8 cellular contexts compared by ENCODE assay signal in the genomic region with DNA sequence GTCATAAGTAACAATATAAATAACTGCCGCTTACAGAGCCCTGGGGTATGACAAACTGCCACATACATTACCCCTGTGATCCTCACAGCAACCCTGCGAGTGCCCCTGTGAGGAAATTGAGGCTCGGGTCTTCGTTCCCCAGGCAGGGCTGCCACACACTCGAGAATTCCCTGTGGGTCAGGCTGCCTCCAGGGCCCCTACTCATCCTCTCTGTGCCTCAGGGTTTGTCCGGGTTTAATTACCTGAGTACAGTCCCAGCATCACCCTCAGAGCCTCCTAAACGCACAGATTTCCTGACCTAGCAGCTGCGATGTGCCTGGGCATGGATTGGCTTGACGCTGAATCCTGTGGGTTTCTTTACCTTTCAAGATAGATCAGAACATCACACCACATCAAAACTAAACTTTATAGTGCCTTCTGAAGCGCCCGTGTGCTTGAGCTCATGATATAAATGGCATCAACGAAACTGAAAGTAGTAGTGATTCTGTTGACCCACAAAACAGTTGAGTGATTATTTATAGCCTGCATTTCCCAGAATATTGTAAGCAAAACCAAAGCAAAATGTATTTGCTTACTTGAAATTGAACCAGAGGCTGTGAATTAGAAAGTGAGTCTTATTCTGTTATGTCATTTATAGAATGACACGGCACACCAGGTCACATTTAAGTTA. TPM values are rescaled to one million over a fixed set of nuclear protein-coding genes. Genes with fewer than 3 reads are reported as not detected.
DNase-seq lines count a peak whose midpoint lies in the region; ATAC-seq and TF ChIP-seq lines count a peak whose summit lies in the region.

No MANE protein-coding gene starts in this region.

- H3K4me2 ChIP-seq in IMR-90 (ENCODE audit: low read depth, low read length), result peak overlapping the region; percentile 36; the same call in 1 of the 2 replicates

- dilution Hi-C loops in IMR-90 (cut with HindIII; ENCODE audit: low sequenced_read_pairs, unreplicated experiment), result no loop called here

- H3K4me3 Mint-ChIP-seq in activated T-cell treated with anti-CD3 and anti-CD28 coated beads, Interleukin-2, amount 50 U/mL, for 72 hours, result peak overlapping the region; percentile 45 to 66

- in situ Hi-C loops in IMR-90 (cut with MboI; ENCODE audit: low sequenced_read_pairs), result no loop called here

- H3K18ac ChIP-seq in IMR-90 (ENCODE audit: low read depth, low read length), result no peak overlapping the region

- H3K27ac Mint-ChIP-seq in activated T-cell treated with anti-CD3 and anti-CD28 coated beads, Interleukin-2, amount 50 U/mL, for 72 hours, result peak overlapping the region; percentile 34

- peaks cover 20% of the 10 kb centered on the region; the same call in 1 of the 2 replicates for H3K27me3 ChIP-seq in IMR-90 (ENCODE audit: control insufficient read depth, insufficient read depth, low read length)
- no peaks in the 10 kb centered on the region for H3K27me3 ChIP-seq in mucosa of stomach (ENCODE audit: control insufficient read depth, insufficient read depth, low read length)

- no peak overlapping the region for H2AFZ ChIP-seq in IMR-90 (replicated peaks; ENCODE audit: low read length, poor library complexity)

- no TSS peak for BruUV-seq in IMR-90 (replicated peaks; lab: Mats Ljungman, UMichigan)

- H2AK5ac ChIP-seq in IMR-90 (ENCODE audit: low read depth, low read length), result no peak overlapping the region

- H3K4me1 ChIP-seq in IMR-90 (ENCODE audit: control insufficient read depth, insufficient read depth, low read length), result peaks cover 5% of the 10 kb centered on the region; the same call in 1 of the 2 replicates
- peaks cover 79% of the 10 kb centered on the region for H3K4me1 ChIP-seq in mucosa of stomach (ENCODE audit: control insufficient read depth, insufficient read depth, low read length)

- H2BK20ac ChIP-seq in IMR-90 (ENCODE audit: low read depth, low read length), result no peak overlapping the region

- CTCF ChIA-PET in IMR-90 (lab: Yijun Ruan, JAX), result no interaction called here

- no peak overlapping the region for H3K14ac ChIP-seq in IMR-90 (replicated peaks; ENCODE audit: low read depth, low read length)

- no peaks in the 10 kb centered on the region for H3K9me3 Mint-ChIP-seq in activated T-cell treated with anti-CD3 and anti-CD28 coated beads, Interleukin-2, amount 50 U/mL, for 72 hours

- TF ChIP-seq RAD21 in IMR-90 (IDR thresholded peaks at IDR 0.05; ENCODE audit: low read length), result no peak

- H3K4me3 ChIP-seq in GM12865 (ENCODE audit: low read depth, low read length), result peak overlapping the region; percentile 43
- no peak overlapping the region for H3K4me3 ChIP-seq in IMR-90 (ENCODE audit: insufficient read depth, low read depth, low read length)
- H3K4me3 ChIP-seq in mucosa of stomach (ENCODE audit: low read length), result no peak overlapping the region

- POLR2A ChIA-PET in IMR-90 (lab: Charles Lee; ENCODE audit: unreplicated experiment), result no interaction called here

- no peak overlapping the region for H3K27ac ChIP-seq in IMR-90 (ENCODE audit: insufficient read depth, low read length)

- no peaks in the 10 kb centered on the region for H3K36me3 ChIP-seq in IMR-90 (ENCODE audit: control insufficient read depth, insufficient read depth, low read length)
- peaks cover 9% of the 10 kb centered on the region for H3K36me3 ChIP-seq in mucosa of stomach (ENCODE audit: control insufficient read depth, insufficient read depth, low read length)

- intact Hi-C loops in IMR-90 (cut with micrococcal nuclease), result no loop called here

- H3K36me3 Mint-ChIP-seq in activated T-cell treated with anti-CD3 and anti-CD28 coated beads, Interleukin-2, amount 50 U/mL, for 72 hours (ENCODE audit: insufficient read depth in 2 of 2), result peaks cover 4% of the 10 kb centered on the region in 2 donors

- no peak overlapping the region for H4K8ac ChIP-seq in IMR-90 (ENCODE audit: low read depth in 2 of 2, low read length in 2 of 2)

- H3K79me1 ChIP-seq in IMR-90 (ENCODE audit: low read depth in 1 of 2, low read length in 2 of 2), result no peaks in the 10 kb centered on the region

- H3K9me1 ChIP-seq in IMR-90 (ENCODE audit: insufficient read depth, low read length), result no peaks in the 10 kb centered on the region

- DNase-seq in GM12865 (ENCODE audit: low read depth), result peak; percentile 82
- DNase-seq in IMR-90, result no peak
- DNase-seq in activated T-cell treated with anti-CD3 and anti-CD28 coated beads, Interleukin-2, amount 50 U/mL, for 72 hours, result peak; percentile 65 to 66
- no peak for DNase-seq in NCI-H345 (lab: John Stamatoyannopoulos, UW)
- no peak for DNase-seq in RKO (ENCODE audit: low spot score)
- no peak for DNase-seq in amniotic stem cell (lab: John Stamatoyannopoulos, UW)
- no peak for DNase-seq in HuH-7 (ENCODE audit: low spot score)

- H2BK5ac ChIP-seq in IMR-90 (ENCODE audit: low read depth, low read length, poor library complexity, severe bottlenecking), result no peak overlapping the region

- no peak overlapping the region for H2BK120ac ChIP-seq in IMR-90 (ENCODE audit: low read depth, low read length)

- TF ChIP-seq CTCF in GM12865 (IDR thresholded peaks at IDR 0.05; ENCODE audit: insufficient read depth, low read depth, low read length, missing control alignments) (no peak), IMR-90 (conservative IDR thresholded peaks at IDR 0.05; ENCODE audit: low read depth, low read length) (no peak)

- no peaks in the 10 kb centered on the region for H3K27me3 Mint-ChIP-seq in activated T-cell treated with anti-CD3 and anti-CD28 coated beads, Interleukin-2, amount 50 U/mL, for 72 hours (ENCODE audit: low read depth)

- H4K20me1 ChIP-seq in IMR-90 (ENCODE audit: insufficient read depth, low read length), result no peaks in the 10 kb centered on the region; the same call in 1 of the 2 replicates

- no peak overlapping the region for H3K4ac ChIP-seq in IMR-90 (ENCODE audit: low read depth, low read length)

- TF ChIP-seq POLR2A in IMR-90 (IDR thresholded peaks at IDR 0.05; ENCODE audit: low read depth, low read length), result no peak

- no peak overlapping the region for H4K5ac ChIP-seq in IMR-90 (ENCODE audit: low read depth, low read length)

- no peak overlapping the region for H2AK9ac ChIP-seq in IMR-90 (replicated peaks; ENCODE audit: low read depth, low read length, poor library complexity)

- no peak for ATAC-seq in IMR-90 (ENCODE audit: low read depth)
- peak; percentile 84 to 87 for ATAC-seq in activated T-cell treated with anti-CD3 and anti-CD28 coated beads, Interleukin-2, amount 50 U/mL, for 72 hours (replicated peaks in 1 of 2)

- H3K4me1 Mint-ChIP-seq in activated T-cell treated with anti-CD3 and anti-CD28 coated beads, Interleukin-2, amount 50 U/mL, for 72 hours (ENCODE audit: low read depth), result peaks cover 65% of the 10 kb centered on the region

- H4K91ac ChIP-seq in IMR-90 (ENCODE audit: insufficient read depth, low read depth, low read length), result no peak overlapping the region

- H2BK15ac ChIP-seq in IMR-90 (ENCODE audit: low read depth, low read length), result no peak overlapping the region

- H3K9me3 ChIP-seq in IMR-90 (ENCODE audit: control insufficient read depth, insufficient read depth, low read length), result no peaks in the 10 kb centered on the region
- no peaks in the 10 kb centered on the region for H3K9me3 ChIP-seq in mucosa of stomach (ENCODE audit: control insufficient read depth, low read length)

- H3K9ac ChIP-seq in IMR-90 (ENCODE audit: low read depth, low read length), result no peak overlapping the region
- H3K9ac ChIP-seq in mucosa of stomach (ENCODE audit: low read length), result peak overlapping the region; percentile 51

- H3K56ac ChIP-seq in IMR-90 (ENCODE audit: extremely low read depth, insufficient read depth, low read length), result no peak overlapping the region

- 72% methylated on average over 5 of the region's 13 CpGs; no CpG with 5 or more reads in 1 of the 2 experiments for WGBS in IMR-90 (ENCODE audit: extremely low coverage in 2 of 2, insufficient read length in 1 of 2), 2 experiments

- no peak overlapping the region for H3K23ac ChIP-seq in IMR-90 (ENCODE audit: low read depth, low read length)

TF ChIP-seq in IMR-90, 13 proteins besides CTCF, POLR2A, EP300 and RAD21 (continues in another document):
- TF ChIP-seq RCOR1 (IDR thresholded peaks at IDR 0.05; ENCODE audit: insufficient replicate concordance, low read length) (no peak), SMC3 (IDR thresholded peaks at IDR 0.05; ENCODE audit: low read depth, low read length) (no peak), NFE2L2 (IDR thresholded peaks at IDR 0.05; ENCODE audit: low read depth, low read length) (no peak), MXI1 (IDR thresholded peaks at IDR 0.05; ENCODE audit: borderline replicate concordance, low read depth, low read length) (no peak), RFX5 (IDR thresholded peaks at IDR 0.05; ENCODE audit: low read depth, low read length) (no peak), CEBPB (IDR thresholded peaks at IDR 0.05; ENCODE audit: low read depth, low read length) (no peak), FOS (IDR thresholded peaks at IDR 0.05; ENCODE audit: low read depth, low read length) (no peak), MAFK (IDR thresholded peaks at IDR 0.05; ENCODE audit: low read depth, low read length) (no peak), CHD1 (IDR thresholded peaks at IDR 0.05; ENCODE audit: low read depth, low read length) (no peak), BHLHE40 (IDR thresholded peaks at IDR 0.05; ENCODE audit: low read depth, low read length) (no peak)
- TF ChIP-seq, protein P1, sequence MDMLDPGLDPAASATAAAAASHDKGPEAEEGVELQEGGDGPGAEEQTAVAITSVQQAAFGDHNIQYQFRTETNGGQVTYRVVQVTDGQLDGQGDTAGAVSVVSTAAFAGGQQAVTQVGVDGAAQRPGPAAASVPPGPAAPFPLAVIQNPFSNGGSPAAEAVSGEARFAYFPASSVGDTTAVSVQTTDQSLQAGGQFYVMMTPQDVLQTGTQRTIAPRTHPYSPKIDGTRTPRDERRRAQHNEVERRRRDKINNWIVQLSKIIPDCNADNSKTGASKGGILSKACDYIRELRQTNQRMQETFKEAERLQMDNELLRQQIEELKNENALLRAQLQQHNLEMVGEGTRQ (IDR thresholded peaks at IDR 0.05; ENCODE audit: low read depth, low read length), result no peak

RNA-seq across cellular contexts. Expression of a gene that starts 14.0 kb away (rescaled TPM):
- 0.36 and 0.56 TPM in 2 replicates for total RNA-seq in IMR-90 (2012; rRNA removed)
- 0.48 and 0.65 TPM in 2 replicates for polyA plus RNA-seq in IMR-90 (2012; rRNA removed)
- polyA plus RNA-seq in IMR-90 (2012; cell fraction: cytosol; rRNA removed), result 0.37 and 0.54 TPM in 2 replicates
- polyA plus RNA-seq in IMR-90 (2012; cell fraction: nucleus; rRNA removed; ENCODE audit: low replicate concordance), result 1.3 and 1.4 TPM in 2 replicates
- 10 to 100 TPM; 27.5 to 37.6 TPM for total RNA-seq in activated T-cell treated with anti-CD3 and anti-CD28 coated beads, Interleukin-2, amount 50 U/mL, for 72 hours

RNA-seq across cellular contexts. Expression of a gene that starts 31.6 kb away (rescaled TPM):
- total RNA-seq in IMR-90 (2012; rRNA removed), result not detected in 2 replicates
- polyA plus RNA-seq in IMR-90 (2012; rRNA removed), result not detected in 2 replicates
- polyA plus RNA-seq in IMR-90 (2012; cell fraction: cytosol; rRNA removed), result not detected in 2 replicates
- polyA plus RNA-seq in IMR-90 (2012; cell fraction: nucleus; rRNA removed; ENCODE audit: low replicate concordance), result 0.03 TPM in 1 of 2 replicates, not detected in the other
- total RNA-seq in activated T-cell treated with anti-CD3 and anti-CD28 coated beads, Interleukin-2, amount 50 U/mL, for 72 hours, result under 1 TPM; 0.19 to 0.36 TPM

Comparison
In these comparisons a context has a peak if more than half of its experiments do, and no peak if none do; other contexts are left out.
1. DNase-seq: peak in GM12865 (single experiment) and activated T-cell treated with anti-CD3 and anti-CD28 coated beads, Interleukin-2, amount 50 U/mL, for 72 hours (2 of 2); none in IMR-90 (single experiment), NCI-H345 (single experiment), RKO (single experiment), amniotic stem cell (single experiment) and HuH-7 (single experiment).
2. RNA of a gene that starts 14.0 kb away (total RNA-seq): 27.5 to 37.6 TPM in activated T-cell treated with anti-CD3 and anti-CD28 coated beads, Interleukin-2, amount 50 U/mL, for 72 hours; 0.36 to 0.56 TPM in IMR-90; every median in the first group is over 10 times any median in the second.